8 cellular contexts compared by ENCODE assay signal in the genomic region with DNA sequence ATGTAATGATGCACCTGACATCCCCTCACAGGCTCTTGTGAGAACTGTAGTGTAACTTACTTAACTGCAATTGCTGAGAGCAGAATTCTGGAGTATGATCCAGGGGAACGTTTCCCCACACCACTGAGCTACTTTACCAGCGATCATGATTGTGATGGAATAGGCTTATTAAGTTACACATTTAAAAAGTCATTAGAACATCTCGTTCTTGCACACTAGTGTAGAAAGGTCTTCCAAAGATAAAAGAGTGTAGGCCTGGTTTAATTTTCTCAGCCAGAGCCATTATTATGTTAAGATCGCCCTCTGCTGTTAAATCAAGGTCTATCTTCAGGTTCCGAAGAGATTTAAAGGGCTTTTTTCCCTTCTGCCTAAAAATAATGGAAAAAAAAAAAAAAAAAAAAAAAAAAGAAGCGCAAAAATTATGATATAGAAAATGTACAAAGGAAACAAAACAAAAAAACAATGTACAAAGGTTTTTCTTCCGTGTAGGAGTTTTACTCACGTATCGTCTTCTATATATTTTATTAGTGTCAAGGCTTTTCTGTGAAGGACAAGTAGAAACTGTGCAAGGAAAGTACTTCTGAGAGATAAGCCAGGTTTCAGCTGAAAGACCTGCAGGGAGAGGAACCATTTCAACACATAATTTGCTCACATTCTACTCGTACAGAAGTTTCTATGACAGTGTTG. TPM values are rescaled to one million over a fixed set of nuclear protein-coding genes. Genes with fewer than 3 reads are reported as not detected.
DNase-seq lines count a peak whose midpoint lies in the region; ATAC-seq, FAIRE-seq and TF ChIP-seq lines count a peak whose summit lies in the region.

No MANE protein-coding gene starts in this region.

- no CpG with 5 or more reads among the region's 10 CpGs for WGBS in neuronal stem cell (ENCODE audit: extremely low coverage in 2 of 2, insufficient read length in 2 of 2, insufficient replicate concordance in 1 of 2), 2 donors

- DNase-seq in Right ventricle myocardium superior (no peak), cardiac septum (ENCODE audit: low spot score) (no peak), NCI-H69 (lab: John Stamatoyannopoulos, UW) (peak; percentile 60), epithelial cell of esophagus (ENCODE audit: low read depth) (peak; percentile 49), neuronal stem cell (ENCODE audit: low spot score) (no peak), GM12891 (ENCODE audit: insufficient read length, low spot score) (no peak), epidermal melanocyte (ENCODE audit: insufficient read length, low spot score) (no peak)

- peak; percentile 43 for TF ChIP-seq CTCF in epithelial cell of esophagus (IDR thresholded peaks at IDR 0.05; ENCODE audit: insufficient read depth, low read depth, low read length, missing control alignments)

- no peak overlapping the region for H4K91ac ChIP-seq in neuronal stem cell (ENCODE audit: low read depth, low read length, poor library complexity)

- H3K4me3 ChIP-seq in epithelial cell of esophagus (ENCODE audit: low read length) (no peak overlapping the region), neuronal stem cell (ENCODE audit: low read length in 2 of 2) (no peak overlapping the region)

- H3K9me3 ChIP-seq in neuronal stem cell (replicated peaks in 1 of 2; ENCODE audit: control insufficient read depth in 2 of 2, insufficient read depth in 1 of 2, low read depth in 1 of 2, low read length in 2 of 2) = peaks cover 0 to 11% of the 10 kb centered on the region in 2 donors

- H3K14ac ChIP-seq in neuronal stem cell (ENCODE audit: low read length) = no peak overlapping the region

- H2BK12ac ChIP-seq in neuronal stem cell (ENCODE audit: low read length) = no peak overlapping the region

- ATAC-seq in Right ventricle myocardium superior (ENCODE audit: poor library complexity) = peak; percentile 95
- ATAC-seq in GM18517 (IDR thresholded peaks at IDR 0.05; ENCODE audit: unreplicated experiment) = no peak

- H4K8ac ChIP-seq in neuronal stem cell (ENCODE audit: low read depth, low read length) = no peak overlapping the region

- no peak overlapping the region for H3K4me2 ChIP-seq in neuronal stem cell (ENCODE audit: insufficient read depth, low read length, poor library complexity, severe bottlenecking)

- H3K27me3 ChIP-seq in neuronal stem cell (ENCODE audit: control insufficient read depth in 3 of 3, insufficient read depth in 3 of 3, low read depth in 1 of 3, low read length in 3 of 3) = no peaks in the 10 kb centered on the region

- TF ChIP-seq POLR2A in GM12891 (IDR thresholded peaks at IDR 0.05; ENCODE audit: low read depth, low read length) = no peak

- H2AK5ac ChIP-seq in neuronal stem cell (ENCODE audit: low read depth, low read length) = no peak overlapping the region

- no peak for FAIRE-seq in GM12891 (lab: Jason Lieb, UNC)

- no peaks in the 10 kb centered on the region for H3K4me1 ChIP-seq in neuronal stem cell (ENCODE audit: control insufficient read depth in 2 of 2, insufficient read depth in 1 of 2, low read depth in 1 of 2, low read length in 2 of 2)

- H3K9ac ChIP-seq in neuronal stem cell (ENCODE audit: low read depth, low read length, poor library complexity) = no peak overlapping the region

- H3K18ac ChIP-seq in neuronal stem cell (ENCODE audit: low read length) = no peak overlapping the region

- H3K27ac ChIP-seq in neuronal stem cell (replicated peaks; ENCODE audit: low read length) = peak overlapping the region; percentile 19

- H3K4ac ChIP-seq in neuronal stem cell (ENCODE audit: low read length) = no peak overlapping the region

- no peak overlapping the region for H3K23ac ChIP-seq in neuronal stem cell (ENCODE audit: low read depth, low read length, poor library complexity)

- peaks cover 14 to 99% of the 10 kb centered on the region in 2 donors for H3K36me3 ChIP-seq in neuronal stem cell (replicated peaks in 1 of 2; ENCODE audit: control insufficient read depth in 2 of 2, insufficient read depth in 2 of 2, low read length in 2 of 2)

- no peak overlapping the region for H2BK120ac ChIP-seq in neuronal stem cell (ENCODE audit: low read depth, low read length)

- intact Hi-C loops in Right ventricle myocardium superior (cut with DNase I) (loop anchor here (5.0 to 10.0 kb wide), 2 partner anchors 63 to 216 kb away; no protein-coding TSS in a partner anchor), cardiac septum (cut with DNase I) (no loop called here)

- H3K79me1 ChIP-seq in neuronal stem cell (ENCODE audit: low read depth, low read length) = no peaks in the 10 kb centered on the region

- H2BK15ac ChIP-seq in neuronal stem cell (ENCODE audit: low read length) = no peak overlapping the region

- no peak overlapping the region for H2AFZ ChIP-seq in neuronal stem cell (ENCODE audit: low read length)

- no peak overlapping the region for H2BK5ac ChIP-seq in neuronal stem cell (ENCODE audit: low read length)

TF ChIP-seq in GM12891, 5 proteins besides CTCF, POLR2A, EP300 and RAD21:
- TF ChIP-seq SPI1 (IDR thresholded peaks at IDR 0.05; ENCODE audit: low read depth, low read length) (no peak), TAF1 (IDR thresholded peaks at IDR 0.05; ENCODE audit: low read depth, low read length) (no peak), POU2F2 (IDR thresholded peaks at IDR 0.05; ENCODE audit: low read depth, low read length) (no peak), POLR2AphosphoS5 (IDR thresholded peaks at IDR 0.05; ENCODE audit: low read depth, low read length) (no peak), PAX5 (IDR thresholded peaks at IDR 0.05; ENCODE audit: insufficient read depth, low read length, severe bottlenecking) (no peak)

RNA-seq across cellular contexts. Expression of a gene that starts 18.6 kb away (rescaled TPM):
- total RNA-seq in Right ventricle myocardium superior (1.5 TPM), cardiac septum (0.51 TPM)
- polyA plus RNA-seq in neuronal stem cell (2013, experiment 1 of 2) = 20.2 TPM
- 20.9 TPM for polyA plus RNA-seq in neuronal stem cell (2013, experiment 2 of 2)
- polyA plus RNA-seq in GM12891 (2012; ENCODE audit: low read depth, missing spikeins) = 0.36 TPM

RNA-seq across cellular contexts. Expression of a gene that starts 24.1 kb away (rescaled TPM):
- total RNA-seq in Right ventricle myocardium superior = not detected
- not detected for total RNA-seq in cardiac septum
- not detected for polyA plus RNA-seq in neuronal stem cell (2013, experiment 1 of 2)
- not detected for polyA plus RNA-seq in neuronal stem cell (2013, experiment 2 of 2)
- not detected for polyA plus RNA-seq in GM12891 (2012; ENCODE audit: low read depth, missing spikeins)

RNA-seq across cellular contexts. Expression of a gene that starts 25.1 kb away (rescaled TPM):
- total RNA-seq in Right ventricle myocardium superior = 20.2 TPM
- 11.4 TPM for total RNA-seq in cardiac septum
- 30.6 TPM for polyA plus RNA-seq in neuronal stem cell (2013, experiment 1 of 2)
- 32.0 TPM for polyA plus RNA-seq in neuronal stem cell (2013, experiment 2 of 2)
- polyA plus RNA-seq in GM12891 (2012; ENCODE audit: low read depth, missing spikeins) = 3.2 TPM

Comparison
In these comparisons a context has a peak if more than half of its experiments do, and no peak if none do; other contexts are left out.
1. DNase-seq: peak in NCI-H69 (single experiment) and epithelial cell of esophagus (single experiment); none in Right ventricle myocardium superior (single experiment), cardiac septum (single experiment), neuronal stem cell (single experiment), GM12891 (single experiment) and epidermal melanocyte (single experiment).